Comparison of ENCODE assay signal across 13 cellular contexts in genomic region chr7:1823376-1824150, GRCh38.
"Had no signal": no experiment of that assay in that cellular context is flagged by ENCODE, and none has a peak within 500 bp of the region (broad histone marks: within the 10 kb centered on the region; RNA-seq: fewer than 3 reads in every experiment).

No MANE protein-coding gene starts in this region.

- H3K27me3 ChIP-seq: dorsolateral prefrontal cortex had no signal

- ATAC-seq: esophagus mucosa, sciatic nerve had no signal

- H3K4me3 Mint-ChIP-seq: activated CD4-positive, alpha-beta memory T cell treated with anti-CD3 and anti-CD28 coated beads, Interleukin-2, amount 10 ng/mL, durations not matched to agents 7 days and 5 days; activated CD4-positive, alpha-beta T cell treated with anti-CD3 and anti-CD28 coated beads for 36 hours; mesothelial cell of epicardium; nephron progenitor cell had no signal

- H3K27ac Mint-ChIP-seq: activated CD4-positive, alpha-beta memory T cell treated with anti-CD3 and anti-CD28 coated beads, Interleukin-2, amount 10 ng/mL, durations not matched to agents 7 days and 5 days; mesothelial cell of epicardium; nephron progenitor cell; T-cell had no signal

- H3K27me3 Mint-ChIP-seq: activated CD4-positive, alpha-beta T cell treated with anti-CD3 and anti-CD28 coated beads for 36 hours; T-cell had no signal

- H3K27ac ChIP-seq: dorsolateral prefrontal cortex, SK-N-MC had no signal

- DNase-seq: activated CD4-positive, alpha-beta memory T cell treated with anti-CD3 and anti-CD28 coated beads, Interleukin-2, amount 10 ng/mL, durations not matched to agents 7 days and 5 days; activated CD4-positive, alpha-beta T cell treated with anti-CD3 and anti-CD28 coated beads for 36 hours; activated T-cell treated with anti-CD3 and anti-CD28 coated beads, Interleukin-2, amount 50 U/mL, for 48 hours; glutamatergic neuron; nephron progenitor cell; stimulated activated CD4-positive, alpha-beta T cell treated with anti-CD3 and anti-CD28 coated beads, Interleukin-1b, Interleukin-23, amount 100 ng/mL, for 48 hours; T-helper 9 cell had no signal

- H3K4me3 ChIP-seq: dorsolateral prefrontal cortex, SK-N-MC had no signal
